9 cellular contexts compared by ENCODE assay signal in genomic region chr16:31487720-31488629, GRCh38. TPM values are rescaled to one million over a fixed set of nuclear protein-coding genes. Genes with fewer than 3 reads are reported as not detected.
DNase-seq lines count a peak whose midpoint lies in the region; ATAC-seq, FAIRE-seq and TF ChIP-seq lines count a peak whose summit lies in the region.
"Had no signal": no experiment of that assay in that cellular context is flagged by ENCODE, and none has a peak within 500 bp of the region (broad histone marks: within the 10 kb centered on the region; RNA-seq: fewer than 3 reads in every experiment).

No MANE protein-coding gene starts in this region.

- no peak overlapping the region for H4K8ac ChIP-seq in IMR-90 (ENCODE audit: low read depth in 2 of 2, low read length in 2 of 2)

- 7% methylated on average over 35 of the region's 77 CpGs; no CpG with 5 or more reads in 1 of the 2 experiments for WGBS in IMR-90 (ENCODE audit: extremely low coverage in 2 of 2, insufficient read length in 1 of 2), 2 experiments
- 97% methylated on average over 51 of the region's 77 CpGs for WGBS in K562 (ENCODE audit: insufficient coverage, low coverage, missing lambda C conversion rate)

- H3K14ac ChIP-seq in IMR-90 (replicated peaks; ENCODE audit: low read depth, low read length), result no peak overlapping the region

- H3K4me3 ChIP-seq in IMR-90 (ENCODE audit: insufficient read depth, low read depth, low read length) (peak overlapping the region; percentile 40), K562 (no peak overlapping the region)

- H3K36me3 ChIP-seq in IMR-90 (ENCODE audit: control insufficient read depth, insufficient read depth, low read length) (peaks cover 25% of the 10 kb centered on the region), K562 (ENCODE audit: control insufficient read depth, insufficient read depth, low read length) (peaks cover 23% of the 10 kb centered on the region; the same call in 2 of the 3 replicates)

- no TSS peak for BruUV-seq in IMR-90 (replicated peaks; lab: Mats Ljungman, UMichigan)
- BruUV-seq in K562 (replicated peaks; lab: Mats Ljungman, UMichigan), result no TSS peak

- no peak overlapping the region; the same call in 1 of the 2 replicates for H3K4ac ChIP-seq in IMR-90 (ENCODE audit: low read depth, low read length)

- FAIRE-seq in K562 (lab: Jason Lieb, UNC), result no peak

- H2BK20ac ChIP-seq in IMR-90 (ENCODE audit: low read depth, low read length), result no peak overlapping the region

- H3K9me3 ChIP-seq in IMR-90 (ENCODE audit: control insufficient read depth, insufficient read depth, low read length) (no peaks in the 10 kb centered on the region), K562 (replicated peaks; ENCODE audit: control insufficient read depth, insufficient read depth, low read depth, low read length) (no peaks in the 10 kb centered on the region)

- dilution Hi-C loops in IMR-90 (cut with HindIII; ENCODE audit: low sequenced_read_pairs, unreplicated experiment), result no loop called here

- no peak overlapping the region for H3K27ac ChIP-seq in IMR-90 (ENCODE audit: insufficient read depth, low read length)
- H3K27ac ChIP-seq in K562 (ENCODE audit: extremely low read depth, low read depth, low read length), result no peak overlapping the region

- H3K4me1 ChIP-seq in IMR-90 (ENCODE audit: control insufficient read depth, insufficient read depth, low read length), result peaks cover 6% of the 10 kb centered on the region; the same call in 1 of the 2 replicates
- H3K4me1 ChIP-seq in K562 (replicated peaks in 1 of 2; ENCODE audit: control insufficient read depth in 2 of 2, insufficient read depth in 2 of 2, low read length in 2 of 2), result peaks cover 5 to 14% of the 10 kb centered on the region in 2 experiments; a peak in 3 of 5 replicates

- peak; percentile 77 for ATAC-seq in GM21381 (IDR thresholded peaks at IDR 0.05; ENCODE audit: unreplicated experiment)
- peak; percentile 75 for ATAC-seq in IMR-90 (ENCODE audit: low read depth)
- no peak for ATAC-seq in K562

- H2BK5ac ChIP-seq in IMR-90 (ENCODE audit: low read depth, low read length, poor library complexity, severe bottlenecking), result no peak overlapping the region

- H3K9ac ChIP-seq in IMR-90 (ENCODE audit: low read depth, low read length) (no peak overlapping the region), K562 (ENCODE audit: insufficient read depth in 1 of 2, low read depth in 2 of 2, low read length in 2 of 2) (no peak overlapping the region)

- peak overlapping the region; percentile 79 for H2AK9ac ChIP-seq in IMR-90 (replicated peaks; ENCODE audit: low read depth, low read length, poor library complexity)

- H3K79me1 ChIP-seq in IMR-90 (ENCODE audit: low read depth in 1 of 2, low read length in 2 of 2), result no peaks in the 10 kb centered on the region

- DNase-seq in DMS114 treated with DMSO at 0.1 percent for 48 hours (lab: John Stamatoyannopoulos, UW; ENCODE audit: unreplicated experiment) (peak; percentile 11), IMR-90 (peak; percentile 28), T-helper 2 cell (peak; percentile 49 to 75 (median 72)), K562 (ENCODE audit: extremely low read depth in 1 of 4, low spot score in 3 of 4) (no peak), iris pigment epithelial cell (ENCODE audit: low read depth) (peak; percentile 25), middle frontal gyrus (ENCODE audit: extremely low spot score, low spot score) (no peak)
- peak; percentile 53 to 56 for DNase-seq in stimulated activated CD4-positive, alpha-beta T cell treated with anti-CD3 and anti-CD28 coated beads, Interleukin-1b, Interleukin-23, amount 100 ng/mL, for 4 hours (ENCODE audit: low read depth in 2 of 2)

- TF ChIP-seq CTCF in IMR-90 (conservative IDR thresholded peaks at IDR 0.05; ENCODE audit: low read depth, low read length) (no peak), K562 (IDR thresholded peaks at IDR 0.05 in 2 of 3, conservative IDR thresholded peaks at IDR 0.05 in 1 of 3; ENCODE audit: insufficient read depth in 2 of 3, low read depth in 1 of 3, low read length in 3 of 3) (no peak)

- H2BK120ac ChIP-seq in IMR-90 (ENCODE audit: low read depth, low read length), result no peak overlapping the region

- no peak overlapping the region for H3K18ac ChIP-seq in IMR-90 (ENCODE audit: low read depth, low read length)

- H3K4me2 ChIP-seq in IMR-90 (ENCODE audit: low read depth, low read length), result peak overlapping the region; percentile 89
- H3K4me2 ChIP-seq in K562 (ENCODE audit: insufficient read depth, low read length), result no peak overlapping the region

- H3K23ac ChIP-seq in IMR-90 (ENCODE audit: low read depth, low read length), result no peak overlapping the region

- no peak overlapping the region for H2BK15ac ChIP-seq in IMR-90 (ENCODE audit: low read depth, low read length)

- H2AFZ ChIP-seq in IMR-90 (replicated peaks; ENCODE audit: low read length, poor library complexity), result peak overlapping the region; percentile 87
- H2AFZ ChIP-seq in K562 (ENCODE audit: low read depth, low read length), result no peak overlapping the region

- TF ChIP-seq POLR2A in IMR-90 (IDR thresholded peaks at IDR 0.05; ENCODE audit: low read depth, low read length) (no peak), K562 (conservative IDR thresholded peaks at IDR 0.05) (0 out of 2 replicates have a peak, but pooled peaks have one; percentile 15)

- H4K20me1 ChIP-seq in IMR-90 (ENCODE audit: insufficient read depth, low read length), result peaks cover 3% of the 10 kb centered on the region; the same call in 1 of the 2 replicates
- H4K20me1 ChIP-seq in K562 (replicated peaks; ENCODE audit: control insufficient read depth, insufficient read depth, low read length), result no peaks in the 10 kb centered on the region

- TF ChIP-seq EP300 in K562 (IDR thresholded peaks at IDR 0.05; ENCODE audit: low read length), result no peak

- TF ChIP-seq RAD21 in IMR-90 (IDR thresholded peaks at IDR 0.05; ENCODE audit: low read length) (no peak), K562 (CRISPR knock-in tag; conservative IDR thresholded peaks at IDR 0.05 in 1 of 2, IDR thresholded peaks at IDR 0.05 in 1 of 2) (no peak)

- H3K56ac ChIP-seq in IMR-90 (ENCODE audit: extremely low read depth, insufficient read depth, low read length), result no peak overlapping the region

- peaks cover 7% of the 10 kb centered on the region; the same call in 1 of the 2 replicates for H3K27me3 ChIP-seq in IMR-90 (ENCODE audit: control insufficient read depth, insufficient read depth, low read length)
- no peaks in the 10 kb centered on the region for H3K27me3 ChIP-seq in K562 (ENCODE audit: control insufficient read depth in 2 of 2, insufficient read depth in 2 of 2, low read length in 2 of 2)

- in situ Hi-C loops in IMR-90 (cut with MboI; ENCODE audit: low sequenced_read_pairs), result no loop called here
- in situ Hi-C loops in K562 (cut with MboI), result no loop called here

- no peaks in the 10 kb centered on the region; the same call in 1 of the 2 replicates for H3K9me1 ChIP-seq in IMR-90 (ENCODE audit: insufficient read depth, low read length)
- H3K9me1 ChIP-seq in K562 (ENCODE audit: control insufficient read depth, insufficient read depth, low read length), result no peaks in the 10 kb centered on the region

- H4K91ac ChIP-seq in IMR-90 (ENCODE audit: insufficient read depth, low read depth, low read length), result no peak overlapping the region

- POLR2A ChIA-PET in IMR-90 (lab: Charles Lee; ENCODE audit: unreplicated experiment) (no interaction called here), K562 (lab: Yijun Ruan, JAX) (interaction anchor here (1.8 to 4.3 kb wide), 5 partner anchors 7 to 19 kb away, joined by 7 to 20 read pairs (median 13); partner anchors contain the start of gene RUSF1)

- CTCF ChIA-PET in IMR-90 (lab: Yijun Ruan, JAX) (no interaction called here), K562 (lab: Yijun Ruan, JAX; ENCODE audit: low intra/inter-chr PET ratio) (no interaction called here)

- no peak overlapping the region for H4K5ac ChIP-seq in IMR-90 (ENCODE audit: low read depth, low read length)

- 0 out of 2 replicates have a peak overlapping the region, but pooled peaks have one; percentile 4 for H2AK5ac ChIP-seq in IMR-90 (ENCODE audit: low read depth, low read length)

- H3K79me2 ChIP-seq in K562 (ENCODE audit: control insufficient read depth, insufficient read depth, low read length), result no peaks in the 10 kb centered on the region

- intact Hi-C loops in IMR-90 (cut with micrococcal nuclease) (no loop called here), K562 (cut with micrococcal nuclease) (no loop called here)

RNA-seq across cellular contexts. Expression of gene SLC5A2, which starts 5.1 kb away (rescaled TPM):
- under 0.01 TPM in 1 of 2 replicates, not detected in the other for total RNA-seq in IMR-90 (2012; rRNA removed)
- polyA plus RNA-seq in IMR-90 (2012; rRNA removed), result 0.10 TPM in 1 of 2 replicates, not detected in the other
- polyA plus RNA-seq in IMR-90 (2012; cell fraction: cytosol; rRNA removed), result 0.03 and 0.04 TPM in 2 replicates
- polyA plus RNA-seq in IMR-90 (2012; cell fraction: nucleus; rRNA removed; ENCODE audit: low replicate concordance), result 0.17 and 0.38 TPM in 2 replicates
- total RNA-seq in K562 (2011; cell fraction: chromatin; rRNA removed; ENCODE audit: low replicate concordance), result not detected in 2 replicates
- total RNA-seq in K562 (2011; cell fraction: nucleolus; rRNA removed), result not detected in 2 replicates
- total RNA-seq in K562 (2011; cell fraction: nucleoplasm; rRNA removed), result not detected in 2 replicates
- not detected in 2 replicates for total RNA-seq in K562 (2014; rRNA removed)
- total RNA-seq in K562 (2014; rRNA removed; fragmentation: Illumina TruSeq; extraction: Trizol), result not detected in 2 replicates
- not detected in 2 replicates for total RNA-seq in K562 (2015; rRNA removed; fragmentation: Illumina TruSeq; extraction: Trizol)
- 0.07 TPM in 1 of 2 replicates, not detected in the other for total RNA-seq in K562 (2021)
- not detected in 2 replicates for polyA plus RNA-seq in K562 (2011; rRNA removed)
- polyA plus RNA-seq in K562 (2011; cell fraction: cytosol; rRNA removed), result 0.03 TPM in 1 of 2 replicates, not detected in the other
- not detected in 2 replicates for polyA plus RNA-seq in K562 (2011; cell fraction: nucleus; rRNA removed)
- polyA plus RNA-seq in K562 (2012), result 0.56 and 2.4 TPM in 2 replicates
- not detected in 2 replicates for polyA plus RNA-seq in K562 (2014; fragmentation: Illumina TruSeq; extraction: Trizol)
- polyA plus RNA-seq in K562 (2014; fragmentation: Nextera tagmentation; extraction: Ambion mirVana), result 1 to 10 TPM; 2.2 to 2.7 TPM
- not detected in 2 replicates for polyA plus RNA-seq in K562 (2014; rRNA removed)
- not detected in 2 replicates for polyA minus RNA-seq in K562 (2011; rRNA and poly(A)+ RNA removed)
- not detected in 2 replicates for polyA minus RNA-seq in K562 (2011; cell fraction: cytosol; rRNA and poly(A)+ RNA removed)
- polyA minus RNA-seq in K562 (2011; cell fraction: nucleus; rRNA and poly(A)+ RNA removed), result not detected in 2 replicates
- total RNA-seq: activated CD8-positive, alpha-beta memory T cell treated with anti-CD3 and anti-CD28 coated beads for 36 hours had no signal

RNA-seq across cellular contexts. Expression of gene TGFB1I1, which starts 16.0 kb away (rescaled TPM):
- total RNA-seq in IMR-90 (2012; rRNA removed) (24.9 and 30.0 TPM in 2 replicates), K562 (2014; rRNA removed) (0.53 and 0.91 TPM in 2 replicates), K562 (2014; rRNA removed; fragmentation: Illumina TruSeq; extraction: Trizol) (0.11 and 0.29 TPM in 2 replicates), K562 (2015; rRNA removed; fragmentation: Illumina TruSeq; extraction: Trizol) (0.25 and 0.26 TPM in 2 replicates), K562 (2021) (0.64 and 0.85 TPM in 2 replicates)
- polyA plus RNA-seq in IMR-90 (2012; rRNA removed) (118 and 128 TPM in 2 replicates), K562 (2011; rRNA removed) (0.04 and 0.08 TPM in 2 replicates), K562 (2014; fragmentation: Illumina TruSeq; extraction: Trizol) (0.62 and 0.73 TPM in 2 replicates), K562 (2014; fragmentation: Nextera tagmentation; extraction: Ambion mirVana) (under 1 TPM; 0.06 TPM), K562 (2014; rRNA removed) (0.19 and 0.54 TPM in 2 replicates)
- 115 and 151 TPM in 2 replicates for polyA plus RNA-seq in IMR-90 (2012; cell fraction: cytosol; rRNA removed)
- polyA plus RNA-seq in IMR-90 (2012; cell fraction: nucleus; rRNA removed; ENCODE audit: low replicate concordance), result 210 and 556 TPM in 2 replicates
- total RNA-seq in K562 (2011; cell fraction: chromatin; rRNA removed; ENCODE audit: low replicate concordance), result 0.44 and 0.81 TPM in 2 replicates
- 1.2 and 1.4 TPM in 2 replicates for total RNA-seq in K562 (2011; cell fraction: nucleolus; rRNA removed)
- 0.73 and 0.92 TPM in 2 replicates for total RNA-seq in K562 (2011; cell fraction: nucleoplasm; rRNA removed)
- 0.25 and 0.67 TPM in 2 replicates for polyA plus RNA-seq in K562 (2011; cell fraction: cytosol; rRNA removed)
- 0.22 and 0.28 TPM in 2 replicates for polyA plus RNA-seq in K562 (2011; cell fraction: nucleus; rRNA removed)
- polyA plus RNA-seq in K562 (2012), result 0.72 and 1.9 TPM in 2 replicates
- not detected in 2 replicates for polyA minus RNA-seq in K562 (2011; rRNA and poly(A)+ RNA removed)
- polyA minus RNA-seq in K562 (2011; cell fraction: cytosol; rRNA and poly(A)+ RNA removed), result 1.4 TPM in 1 of 2 replicates, not detected in the other
- 0.22 TPM in 1 of 2 replicates, not detected in the other for polyA minus RNA-seq in K562 (2011; cell fraction: nucleus; rRNA and poly(A)+ RNA removed)

RNA-seq across cellular contexts. Expression of gene RUSF1, which starts 20.2 kb away (rescaled TPM):
- total RNA-seq in IMR-90 (2012; rRNA removed) (22.2 and 22.9 TPM in 2 replicates), K562 (2014; rRNA removed) (27.6 and 35.1 TPM in 2 replicates), K562 (2014; rRNA removed; fragmentation: Illumina TruSeq; extraction: Trizol) (15.8 and 17.8 TPM in 2 replicates), K562 (2015; rRNA removed; fragmentation: Illumina TruSeq; extraction: Trizol) (22.9 and 23.4 TPM in 2 replicates), K562 (2021) (44.1 and 49.8 TPM in 2 replicates)
- polyA plus RNA-seq in IMR-90 (2012; rRNA removed) (63.6 and 65.0 TPM in 2 replicates), K562 (2011; rRNA removed) (46.7 and 74.1 TPM in 2 replicates), K562 (2014; fragmentation: Illumina TruSeq; extraction: Trizol) (43.2 and 54.4 TPM in 2 replicates), K562 (2014; fragmentation: Nextera tagmentation; extraction: Ambion mirVana) (under 1 TPM; 0.80 to 0.89 TPM), K562 (2014; rRNA removed) (52.8 and 54.4 TPM in 2 replicates)
- 26.5 and 46.5 TPM in 2 replicates for polyA plus RNA-seq in IMR-90 (2012; cell fraction: cytosol; rRNA removed)
- 212 and 436 TPM in 2 replicates for polyA plus RNA-seq in IMR-90 (2012; cell fraction: nucleus; rRNA removed; ENCODE audit: low replicate concordance)
- total RNA-seq in K562 (2011; cell fraction: chromatin; rRNA removed; ENCODE audit: low replicate concordance), result 95.6 and 204 TPM in 2 replicates
- total RNA-seq in K562 (2011; cell fraction: nucleolus; rRNA removed), result 127 and 145 TPM in 2 replicates
- total RNA-seq in K562 (2011; cell fraction: nucleoplasm; rRNA removed), result 113 and 120 TPM in 2 replicates
- polyA plus RNA-seq in K562 (2011; cell fraction: cytosol; rRNA removed), result 66.4 and 70.6 TPM in 2 replicates
- polyA plus RNA-seq in K562 (2011; cell fraction: nucleus; rRNA removed), result 343 and 373 TPM in 2 replicates
- 40.1 and 104 TPM in 2 replicates for polyA plus RNA-seq in K562 (2012)
- 35.6 and 38.8 TPM in 2 replicates for polyA minus RNA-seq in K562 (2011; rRNA and poly(A)+ RNA removed)
- polyA minus RNA-seq in K562 (2011; cell fraction: cytosol; rRNA and poly(A)+ RNA removed), result 36.8 and 41.0 TPM in 2 replicates
- polyA minus RNA-seq in K562 (2011; cell fraction: nucleus; rRNA and poly(A)+ RNA removed), result 50.6 and 81.8 TPM in 2 replicates

RNA-seq across cellular contexts. Expression of gene ARMC5, which starts 28.7 kb away (rescaled TPM):
- 2.3 and 3.1 TPM in 2 replicates for total RNA-seq in IMR-90 (2012; rRNA removed)
- polyA plus RNA-seq in IMR-90 (2012; rRNA removed), result 7.5 and 10.2 TPM in 2 replicates
- polyA plus RNA-seq in IMR-90 (2012; cell fraction: cytosol; rRNA removed), result 9.2 and 11.1 TPM in 2 replicates
- polyA plus RNA-seq in IMR-90 (2012; cell fraction: nucleus; rRNA removed; ENCODE audit: low replicate concordance), result 37.2 and 59.8 TPM in 2 replicates
- total RNA-seq in K562 (2011; cell fraction: chromatin; rRNA removed; ENCODE audit: low replicate concordance), result 14.5 and 27.5 TPM in 2 replicates
- total RNA-seq in K562 (2011; cell fraction: nucleolus; rRNA removed), result 22.8 and 23.9 TPM in 2 replicates
- total RNA-seq in K562 (2011; cell fraction: nucleoplasm; rRNA removed), result 15.2 and 19.7 TPM in 2 replicates
- 10.3 and 11.8 TPM in 2 replicates for total RNA-seq in K562 (2014; rRNA removed)
- total RNA-seq in K562 (2014; rRNA removed; fragmentation: Illumina TruSeq; extraction: Trizol), result 1.2 and 1.9 TPM in 2 replicates
- 5.0 and 6.6 TPM in 2 replicates for total RNA-seq in K562 (2015; rRNA removed; fragmentation: Illumina TruSeq; extraction: Trizol)
- total RNA-seq in K562 (2021), result 13.2 and 13.5 TPM in 2 replicates
- 2.1 and 5.6 TPM in 2 replicates for polyA plus RNA-seq in K562 (2011; rRNA removed)
- 3.3 and 7.9 TPM in 2 replicates for polyA plus RNA-seq in K562 (2011; cell fraction: cytosol; rRNA removed)
- 33.0 and 40.2 TPM in 2 replicates for polyA plus RNA-seq in K562 (2011; cell fraction: nucleus; rRNA removed)
- 8.9 and 9.6 TPM in 2 replicates for polyA plus RNA-seq in K562 (2012)
- 1.8 and 4.8 TPM in 2 replicates for polyA plus RNA-seq in K562 (2014; fragmentation: Illumina TruSeq; extraction: Trizol)
- under 1 TPM; 0.11 to 0.17 TPM for polyA plus RNA-seq in K562 (2014; fragmentation: Nextera tagmentation; extraction: Ambion mirVana)
- polyA plus RNA-seq in K562 (2014; rRNA removed), result 8.4 and 9.5 TPM in 2 replicates
- 1.6 and 2.5 TPM in 2 replicates for polyA minus RNA-seq in K562 (2011; rRNA and poly(A)+ RNA removed)
- polyA minus RNA-seq in K562 (2011; cell fraction: cytosol; rRNA and poly(A)+ RNA removed), result 4.5 and 6.8 TPM in 2 replicates
- polyA minus RNA-seq in K562 (2011; cell fraction: nucleus; rRNA and poly(A)+ RNA removed), result 5.1 and 8.1 TPM in 2 replicates

RNA-seq across cellular contexts. Expression of gene AHSP, which starts 39.7 kb away (rescaled TPM):
- total RNA-seq in IMR-90 (2012; rRNA removed) (not detected in 2 replicates), K562 (2014; rRNA removed) (23.3 and 25.8 TPM in 2 replicates), K562 (2014; rRNA removed; fragmentation: Illumina TruSeq; extraction: Trizol) (18.1 and 21.6 TPM in 2 replicates), K562 (2015; rRNA removed; fragmentation: Illumina TruSeq; extraction: Trizol) (12.0 and 13.0 TPM in 2 replicates), K562 (2021) (21.3 TPM in 2 replicates)
- polyA plus RNA-seq in IMR-90 (2012; rRNA removed) (not detected in 2 replicates), K562 (2011; rRNA removed) (6.1 and 6.6 TPM in 2 replicates), K562 (2014; fragmentation: Illumina TruSeq; extraction: Trizol) (23.3 and 45.7 TPM in 2 replicates), K562 (2014; fragmentation: Nextera tagmentation; extraction: Ambion mirVana) (10 to 100 TPM; 82.9 to 99.1 TPM), K562 (2014; rRNA removed) (29.6 and 30.7 TPM in 2 replicates)
- not detected in 2 replicates for polyA plus RNA-seq in IMR-90 (2012; cell fraction: cytosol; rRNA removed)
- not detected in 2 replicates for polyA plus RNA-seq in IMR-90 (2012; cell fraction: nucleus; rRNA removed; ENCODE audit: low replicate concordance)
- 1.1 TPM in 1 of 2 replicates, not detected in the other for total RNA-seq in K562 (2011; cell fraction: chromatin; rRNA removed; ENCODE audit: low replicate concordance)
- 3.0 and 3.4 TPM in 2 replicates for total RNA-seq in K562 (2011; cell fraction: nucleolus; rRNA removed)
- total RNA-seq in K562 (2011; cell fraction: nucleoplasm; rRNA removed), result 5.1 TPM in 1 of 2 replicates, not detected in the other
- 5.8 and 8.3 TPM in 2 replicates for polyA plus RNA-seq in K562 (2011; cell fraction: cytosol; rRNA removed)
- polyA plus RNA-seq in K562 (2011; cell fraction: nucleus; rRNA removed), result 0.88 and 2.4 TPM in 2 replicates
- polyA plus RNA-seq in K562 (2012), result 20.2 and 30.0 TPM in 2 replicates
- polyA minus RNA-seq in K562 (2011; rRNA and poly(A)+ RNA removed), result 2.7 TPM in 1 of 2 replicates, not detected in the other
- not detected in 2 replicates for polyA minus RNA-seq in K562 (2011; cell fraction: cytosol; rRNA and poly(A)+ RNA removed)
- not detected in 2 replicates for polyA minus RNA-seq in K562 (2011; cell fraction: nucleus; rRNA and poly(A)+ RNA removed)
- total RNA-seq: activated CD8-positive, alpha-beta memory T cell treated with anti-CD3 and anti-CD28 coated beads for 36 hours had no signal

Comparison
In these comparisons a context has a peak if more than half of its experiments do, and no peak if none do; other contexts are left out.
1. DNase-seq: peak in DMS114 treated with DMSO at 0.1 percent for 48 hours (single experiment), IMR-90 (single experiment), T-helper 2 cell (5 of 5), iris pigment epithelial cell (single experiment) and stimulated activated CD4-positive, alpha-beta T cell treated with anti-CD3 and anti-CD28 coated beads, Interleukin-1b, Interleukin-23, amount 100 ng/mL, for 4 hours (2 of 2); none in K562 (0 of 4) and middle frontal gyrus (single experiment).
2. RNA of gene TGFB1I1, which starts 16.0 kb away (total RNA-seq): 24.9 to 30.0 TPM in IMR-90; 0.11 to 1.4 TPM in K562; every median in the first group is over 10 times any median in the second.